Comparison of ENCODE assay signal across 22 cellular contexts in genomic region chr11:93192163-93192562, GRCh38. TPM values are rescaled to one million over a fixed set of nuclear protein-coding genes. Genes with fewer than 3 reads are reported as not detected.
DNase-seq lines count a peak whose midpoint lies in the region; ATAC-seq and TF ChIP-seq lines count a peak whose summit lies in the region.
"Had no signal": no experiment of that assay in that cellular context is flagged by ENCODE, and none has a peak within 500 bp of the region (broad histone marks: within the 10 kb centered on the region; RNA-seq: fewer than 3 reads in every experiment).

No MANE protein-coding gene starts in this region.

- CTCF ChIA-PET in WTC11 (lab: Charles Lee): no interaction called here

- H3K9me3 Mint-ChIP-seq in WTC11: peaks cover 15% of the 10 kb centered on the region

- no peak overlapping the region for H4K8ac ChIP-seq in trophoblast cell (ENCODE audit: low read depth, low read length)

- H3K27ac ChIP-seq in HUES64 (ENCODE audit: low read depth, low read length) (peak overlapping the region; percentile 3; the same call in 1 of the 2 replicates), iPS DF 6.9 (ENCODE audit: low read length) (no peak overlapping the region), trophoblast cell (ENCODE audit: low read depth, low read length) (peak overlapping the region; percentile 41), vagina (no peak overlapping the region)
- H3K27ac ChIP-seq: coronary artery, PC-9, psoas muscle, tibial nerve, WERI-Rb-1 had no signal

- H3K4ac ChIP-seq in trophoblast cell (ENCODE audit: low read depth, low read length): no peak overlapping the region

- ATAC-seq in WTC11 (peak; percentile 97), GM19452 (IDR thresholded peaks at IDR 0.05; ENCODE audit: unreplicated experiment) (no peak)
- ATAC-seq: psoas muscle; stimulated activated naive CD8-positive, alpha-beta T cell treated with anti-CD3 and anti-CD28 coated beads, Interleukin-15, Interleukin-2, amounts not matched to agents 100 U/mL and 50 U/mL, for 24 hours; T-helper 17 cell had no signal

- intact Hi-C loops in vagina (cut with DNase I): no loop called here

- H4K12ac ChIP-seq in trophoblast cell (ENCODE audit: low read depth, low read length): no peak overlapping the region

- H3K79me2 ChIP-seq in trophoblast cell (ENCODE audit: control insufficient read depth, insufficient read depth, low read length, poor library complexity): peaks cover 1% of the 10 kb centered on the region

- no peak overlapping the region for H2BK5ac ChIP-seq in trophoblast cell (ENCODE audit: low read depth, low read length, poor library complexity)

- H3K4me3 Mint-ChIP-seq in WTC11: peak overlapping the region; percentile 6; the same call in 1 of the 2 replicates
- H3K4me3 Mint-ChIP-seq: nephron, T-helper 17 cell had no signal

- peak overlapping the region; percentile 51; the same call in 1 of the 2 replicates for H3K27ac Mint-ChIP-seq in WTC11
- H3K27ac Mint-ChIP-seq: T-helper 17 cell had no signal

- no peak overlapping the region for H2BK12ac ChIP-seq in trophoblast cell (ENCODE audit: low read length)

- no peaks in the 10 kb centered on the region for H3K27me3 Mint-ChIP-seq in WTC11 (ENCODE audit: low read depth)
- H3K27me3 Mint-ChIP-seq: CD8-positive, alpha-beta memory T cell; T-helper 17 cell had no signal

- DNase-seq in WTC11 (ENCODE audit: low spot score) (peak; percentile 26), iPS DF 6.9 (ENCODE audit: low read depth, low spot score) (peak; percentile 35), trophoblast cell (no peak), NOMO-1 (lab: John Stamatoyannopoulos, UW; ENCODE audit: unreplicated experiment in 2 of 2) (no peak), vagina (ENCODE audit: extremely low spot score in 2 of 2) (no peak)
- no peak for DNase-seq in activated CD4-positive, CD25-positive, alpha-beta regulatory T cell (lab: John Stamatoyannopoulos, UW)
- DNase-seq: activated CD4-positive, alpha-beta T cell treated with anti-CD3 and anti-CD28 coated beads, Interleukin-2, amount 50 U/mL, for 48 hours; activated gamma-delta T cell; CD8-positive, alpha-beta memory T cell; hippocampal formation; midbrain; NCI-H2227 treated with DMSO at 0.1 percent for 48 hours; PC-9; psoas muscle; stimulated activated naive CD8-positive, alpha-beta T cell treated with anti-CD3 and anti-CD28 coated beads, Interleukin-15, Interleukin-2, amounts not matched to agents 100 U/mL and 50 U/mL, for 24 hours; T-helper 17 cell; WERI-Rb-1 had no signal

- H3K14ac ChIP-seq in trophoblast cell (ENCODE audit: low read length): no peak overlapping the region

- WGBS in HUES64: 59% methylated on average over 4 of the region's 5 CpGs
- WGBS in iPS DF 6.9 (ENCODE audit: insufficient coverage, insufficient read length): no CpG with 5 or more reads among the region's 5 CpGs
- no CpG with 5 or more reads among the region's 5 CpGs for WGBS in trophoblast cell (ENCODE audit: extremely low coverage, insufficient coverage, insufficient read length)

- H3K36me3 ChIP-seq in HUES64 (ENCODE audit: insufficient read depth, low read length) (peaks cover 12% of the 10 kb centered on the region; the same call in 1 of the 2 replicates), iPS DF 6.9 (ENCODE audit: control insufficient read depth, insufficient read depth, low read length) (no peaks in the 10 kb centered on the region), trophoblast cell (ENCODE audit: control insufficient read depth in 1 of 2, insufficient read depth in 2 of 2, low read length in 2 of 2) (peaks cover 0 to 2% of the 10 kb centered on the region in 2 experiments), vagina (no peaks in the 10 kb centered on the region)
- H3K36me3 ChIP-seq: WERI-Rb-1 had no signal

- H3K4me1 ChIP-seq in HUES64 (ENCODE audit: insufficient read depth, low read length) (peaks cover 24% of the 10 kb centered on the region), iPS DF 6.9 (ENCODE audit: control insufficient read depth, insufficient read depth, low read length) (no peaks in the 10 kb centered on the region; the same call in 1 of the 2 replicates), trophoblast cell (ENCODE audit: control insufficient read depth in 1 of 2, insufficient read depth in 2 of 2, low read length in 2 of 2) (peaks cover 0 to 8% of the 10 kb centered on the region in 2 experiments), vagina (peaks cover 8% of the 10 kb centered on the region)

- H3K9ac ChIP-seq in HUES64 (ENCODE audit: low read depth, low read length) (no peak overlapping the region), trophoblast cell (ENCODE audit: low read length) (no peak overlapping the region)

- TF ChIP-seq POLR2A in vagina (IDR thresholded peaks at IDR 0.05): no peak

- H3K18ac ChIP-seq in trophoblast cell (ENCODE audit: low read length): no peak overlapping the region

- TF ChIP-seq CTCF in WTC11 (IDR thresholded peaks at IDR 0.05) (no peak), vagina (IDR thresholded peaks at IDR 0.05) (no peak)

- peaks cover 1% of the 10 kb centered on the region for H3K79me1 ChIP-seq in trophoblast cell (ENCODE audit: low read length)

- no peak overlapping the region for H2BK120ac ChIP-seq in trophoblast cell (ENCODE audit: insufficient read depth, low read length, poor library complexity)

- peaks cover 16% of the 10 kb centered on the region for H3K4me1 Mint-ChIP-seq in WTC11
- H3K4me1 Mint-ChIP-seq: nephron had no signal

- H3K27me3 ChIP-seq in HUES64 (ENCODE audit: insufficient read depth, low read length) (no peaks in the 10 kb centered on the region), iPS DF 6.9 (ENCODE audit: control insufficient read depth, insufficient read depth, low read length) (no peaks in the 10 kb centered on the region), trophoblast cell (ENCODE audit: insufficient read depth, low read length) (no peaks in the 10 kb centered on the region), vagina (no peaks in the 10 kb centered on the region)
- H3K27me3 ChIP-seq: tibial nerve had no signal

- H2AK5ac ChIP-seq in trophoblast cell (ENCODE audit: low read length): no peak overlapping the region

- no peak overlapping the region for H3K23ac ChIP-seq in trophoblast cell (ENCODE audit: low read length)

- no peak overlapping the region for H4K91ac ChIP-seq in trophoblast cell (ENCODE audit: low read depth, low read length)

- H3K9me3 ChIP-seq in HUES64 (ENCODE audit: insufficient read depth, low read depth, low read length) (peaks cover 14% of the 10 kb centered on the region; the same call in 1 of the 2 replicates), iPS DF 6.9 (ENCODE audit: control insufficient read depth, insufficient read depth, low read length) (peaks cover 2% of the 10 kb centered on the region; the same call in 1 of the 2 replicates), trophoblast cell (ENCODE audit: insufficient read depth, low read depth, low read length) (no peaks in the 10 kb centered on the region), vagina (peaks cover 4% of the 10 kb centered on the region)

- POLR2A ChIA-PET in WTC11 (lab: Charles Lee): no interaction called here

- no peak overlapping the region for H2AFZ ChIP-seq in trophoblast cell (ENCODE audit: insufficient read depth, low read length, poor library complexity)
- H2AFZ ChIP-seq: PC-9 had no signal

- no peak overlapping the region for H3K4me2 ChIP-seq in trophoblast cell (ENCODE audit: low read length)
- H3K4me2 ChIP-seq: PC-9 had no signal

- H3K4me3 ChIP-seq in HUES64 (ENCODE audit: low read length): no peak overlapping the region
- H3K4me3 ChIP-seq in iPS DF 6.9 (ENCODE audit: low read length): no peak overlapping the region
- no peak overlapping the region for H3K4me3 ChIP-seq in trophoblast cell (ENCODE audit: low read depth, low read length)
- H3K4me3 ChIP-seq in vagina: no peak overlapping the region
- H3K4me3 ChIP-seq: coronary artery, PC-9, psoas muscle, tibial nerve had no signal

- peaks cover 15% of the 10 kb centered on the region for H3K36me3 Mint-ChIP-seq in WTC11

TF ChIP-seq in WTC11, 78 proteins besides CTCF, POLR2A, EP300 and RAD21 (continues in another document):
- TF ChIP-seq ZNF425 (CRISPR knock-in tag; conservative IDR thresholded peaks at IDR 0.05) (no peak), TCF7 (CRISPR knock-in tag; IDR thresholded peaks at IDR 0.05; ENCODE audit: low read depth) (no peak), ESRRA (CRISPR knock-in tag; IDR thresholded peaks at IDR 0.05; ENCODE audit: borderline replicate concordance) (no peak)
- TF ChIP-seq, protein P1, sequence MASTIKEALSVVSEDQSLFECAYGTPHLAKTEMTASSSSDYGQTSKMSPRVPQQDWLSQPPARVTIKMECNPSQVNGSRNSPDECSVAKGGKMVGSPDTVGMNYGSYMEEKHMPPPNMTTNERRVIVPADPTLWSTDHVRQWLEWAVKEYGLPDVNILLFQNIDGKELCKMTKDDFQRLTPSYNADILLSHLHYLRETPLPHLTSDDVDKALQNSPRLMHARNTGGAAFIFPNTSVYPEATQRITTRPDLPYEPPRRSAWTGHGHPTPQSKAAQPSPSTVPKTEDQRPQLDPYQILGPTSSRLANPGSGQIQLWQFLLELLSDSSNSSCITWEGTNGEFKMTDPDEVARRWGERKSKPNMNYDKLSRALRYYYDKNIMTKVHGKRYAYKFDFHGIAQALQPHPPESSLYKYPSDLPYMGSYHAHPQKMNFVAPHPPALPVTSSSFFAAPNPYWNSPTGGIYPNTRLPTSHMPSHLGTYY (CRISPR knock-in tag; IDR thresholded peaks at IDR 0.05): no peak

RNA-seq across cellular contexts. Expression of gene SLC36A4, which starts 5.6 kb away (rescaled TPM):
- 15.8 TPM for polyA plus RNA-seq in HUES64 (2013, experiment 1 of 2)
- 16.6 TPM for polyA plus RNA-seq in HUES64 (2013, experiment 2 of 2)
- total RNA-seq in WTC11 (2021) (20.8 to 27.9 TPM (median 21.0 TPM) in 3 replicates), vagina (16.7 TPM)
- polyA plus RNA-seq in trophoblast cell (2013): 21.5 and 22.9 TPM in 2 replicates

Comparison
In these comparisons a context has a peak if more than half of its experiments do, and no peak if none do; other contexts are left out.
1. H3K27ac ChIP-seq: peak in HUES64 (single experiment) and trophoblast cell (single experiment); none in iPS DF 6.9 (single experiment) and vagina (single experiment).
2. DNase-seq: peak in WTC11 (single experiment) and iPS DF 6.9 (single experiment); none in trophoblast cell (0 of 2), activated CD4-positive, CD25-positive, alpha-beta regulatory T cell (0 of 4), NOMO-1 (0 of 2) and vagina (0 of 2).